In the genomic region with DNA sequence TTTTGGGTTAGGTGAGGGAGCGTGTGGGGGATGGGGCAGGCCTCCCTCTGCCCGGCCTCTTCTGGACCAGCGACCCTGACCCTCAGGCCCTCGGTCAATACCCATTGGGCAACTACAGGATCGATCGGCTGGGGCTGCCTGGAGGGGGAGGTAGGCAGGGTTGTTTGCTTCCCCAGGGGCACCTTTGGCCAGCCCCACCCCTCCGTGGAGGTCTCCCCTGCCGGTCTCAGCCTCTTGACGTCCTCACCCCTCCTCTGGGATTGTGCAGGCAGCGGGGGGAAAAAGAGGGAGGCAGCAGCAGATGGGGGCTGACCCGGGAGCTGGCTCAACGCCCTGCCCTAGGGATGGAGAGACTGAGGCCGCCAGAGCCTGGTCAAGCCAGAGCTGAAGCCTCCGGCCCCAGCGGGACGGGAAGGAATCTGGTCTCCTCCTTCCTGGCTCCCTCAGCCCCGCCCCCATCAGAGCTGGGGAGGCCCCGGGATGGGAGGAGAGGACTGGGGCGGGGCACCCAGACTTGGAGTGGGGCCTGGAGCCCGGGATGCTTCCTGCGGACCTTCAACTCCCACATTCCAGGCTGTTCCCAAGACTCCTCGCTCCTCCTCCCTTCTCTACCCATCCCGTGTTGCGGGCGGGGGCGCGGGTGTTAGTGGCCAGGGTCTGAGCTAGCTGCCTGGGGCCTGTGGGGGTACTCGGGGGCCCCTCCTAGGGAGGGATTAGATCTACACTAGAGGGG, we compare ENCODE assay signal across 8 cellular contexts. TPM values are rescaled to one million over a fixed set of nuclear protein-coding genes. Genes with fewer than 3 reads are reported as not detected.
DNase-seq lines count a peak whose midpoint lies in the region; ATAC-seq, FAIRE-seq and TF ChIP-seq lines count a peak whose summit lies in the region.

No MANE protein-coding gene starts in this region.

- peak; percentile 76 for DNase-seq in HuH-7.5 (ENCODE audit: low spot score)
- DNase-seq in coronary artery (ENCODE audit: low spot score), result peak; percentile 95
- peak; percentile 91 for DNase-seq in HepG2 (ENCODE audit: low spot score)
- peak; percentile 55 for DNase-seq in thoracic aorta (ENCODE audit: low spot score)
- DNase-seq in SHP77 treated with DMSO at 0.1 percent for 48 hours (lab: John Stamatoyannopoulos, UW), result no peak
- no peak for DNase-seq in NCI-H2171 (lab: John Stamatoyannopoulos, UW)

- 0% methylated on average over 4 of the region's 28 CpGs for whole genome bisulfite sequencing in HepG2 (ENCODE audit: low lambda C conversion rate)

- POLR2A ChIA-PET in HepG2 (lab: Yijun Ruan, JAX), result interaction anchor here (0.6 to 16.3 kb wide), 17 partner anchors 17 to 318 kb away, joined by 3 to 976 read pairs (median 4); a partner anchor contains a TSS

- H3K9ac ChIP-seq in HepG2 (ENCODE audit: insufficient read depth, low read depth, low read length), result peak overlapping the region; percentile 62

- H3K79me2 ChIP-seq in HepG2 (ENCODE audit: insufficient read depth, low read length), result no peaks in the 10 kb centered on the region

- in situ Hi-C loops in HepG2 (cut with HindIII; ENCODE audit: extremely low pct_ligation_motif_present, low pct_unique_long_range_greater_than_20kb), result loop anchor here (10.0 kb wide), 1 partner anchor 59 kb away; a partner anchor contains a TSS

- H3K4me3 ChIP-seq in coronary artery (peak overlapping the region; percentile 44), HepG2 (replicated peaks in 1 of 3; ENCODE audit: insufficient read depth in 1 of 3, low read depth in 2 of 3, low read length in 3 of 3) (peak overlapping the region; percentile 32 to 70 (median 39); a peak in 5 of 6 replicates), thoracic aorta (peak overlapping the region; percentile 53)

- H3K4me1 ChIP-seq in HepG2 (ENCODE audit: insufficient read depth, low read length) (peaks cover 89% of the 10 kb centered on the region), thoracic aorta (ENCODE audit: control insufficient read depth in 1 of 2, low read depth in 2 of 2) (peaks cover 40 to 67% of the 10 kb centered on the region in 2 donors)

- TF ChIP-seq CTCF in coronary artery (IDR thresholded peaks at IDR 0.05) (no peak), HepG2 (CRISPR knock-in tag; IDR thresholded peaks at IDR 0.05) (no peak; the same call in 1 of the 2 replicates), thoracic aorta (IDR thresholded peaks at IDR 0.05) (no peak)

- H3K36me3 ChIP-seq in HepG2 (replicated peaks in 1 of 2; ENCODE audit: control insufficient read depth in 1 of 2, insufficient read depth in 2 of 2, low read length in 2 of 2), result no peaks in the 10 kb centered on the region
- no peaks in the 10 kb centered on the region for H3K36me3 ChIP-seq in thoracic aorta

- intact Hi-C loops in HepG2 (cut with micrococcal nuclease; ENCODE audit: unreplicated experiment), result loop anchor here (1.0 kb wide), 3 partner anchors 17 to 46 kb away; no protein-coding TSS in a partner anchor

- BruUV-seq in HepG2 (replicated peaks; lab: Mats Ljungman, UMichigan), result no TSS peak

- no peaks in the 10 kb centered on the region for H4K20me1 ChIP-seq in HepG2 (ENCODE audit: insufficient read depth, low read length)

- H3K27me3 ChIP-seq in HepG2 (ENCODE audit: control insufficient read depth in 1 of 2, insufficient read depth in 2 of 2, low read length in 2 of 2) (no peaks in the 10 kb centered on the region), thoracic aorta (replicated peaks; ENCODE audit: insufficient read depth) (no peaks in the 10 kb centered on the region)

- H3K27ac ChIP-seq in coronary artery, result peak overlapping the region; percentile 98 to 99
- H3K27ac ChIP-seq in HepG2 (ENCODE audit: extremely low read length, insufficient read depth, low read length), result peak overlapping the region; percentile 90
- peak overlapping the region; percentile 88 to 100 for H3K27ac ChIP-seq in thoracic aorta

- ATAC-seq in HepG2 (peak; percentile 76), thoracic aorta (ENCODE audit: insufficient number of reproducible peaks, low FRiP score, low read depth) (peak; percentile 79), HG02571 (IDR thresholded peaks at IDR 0.05; ENCODE audit: unreplicated experiment) (no peak), HG03460 (IDR thresholded peaks at IDR 0.05; ENCODE audit: unreplicated experiment) (no peak)

- peak overlapping the region; percentile 75 for H3K4me2 ChIP-seq in HepG2 (ENCODE audit: low read depth, low read length)

- TF ChIP-seq POLR2A in HepG2 (IDR thresholded peaks at IDR 0.05; ENCODE audit: insufficient read depth in 1 of 2, low read depth in 2 of 2, low read length in 2 of 2), result peak; percentile 48 to 53

- peak; percentile 66 for FAIRE-seq in HepG2 (lab: Jason Lieb, UNC)

- TF ChIP-seq EP300 in HepG2 (IDR thresholded peaks at IDR 0.05; ENCODE audit: low read depth in 2 of 2, low read length in 2 of 2) (peak; percentile 95 to 98), HepG2 (CRISPR knock-in tag; IDR thresholded peaks at IDR 0.05; ENCODE audit: borderline replicate concordance) (peak; percentile 93)

- TF ChIP-seq RAD21 in HepG2 (CRISPR knock-in tag; IDR thresholded peaks at IDR 0.05), result peak; percentile 11; the same call in 1 of the 2 replicates

- no peak overlapping the region for H2AFZ ChIP-seq in HepG2 (ENCODE audit: low read length)

- CTCF ChIA-PET in HepG2 (lab: Yijun Ruan, JAX; ENCODE audit: low intra/inter-chr PET ratio, low total read pairs), result interaction anchor here (0.9 to 4.1 kb wide), 4 partner anchors 17 to 46 kb away, joined by 3 to 39 read pairs (median 14); no protein-coding TSS in a partner anchor

- H3K9me3 ChIP-seq in HepG2 (ENCODE audit: low read length) (no peaks in the 10 kb centered on the region), thoracic aorta (no peaks in the 10 kb centered on the region)

RNA-seq across cellular contexts. Expression of a gene that starts 14.4 kb away (rescaled TPM):
- total RNA-seq in HepG2 (2016; rRNA removed; fragmentation: Illumina TruSeq; extraction: Trizol) (25.4 and 29.5 TPM in 2 replicates), thoracic aorta (100 to 1,000 TPM in 1 of 2 donors, 10 to 100 TPM in 1; 61.6 to 104 TPM)
- 19.5 and 29.1 TPM in 2 replicates for total RNA-seq in HepG2 (2016; cell fraction: cytosol; rRNA removed; fragmentation: Illumina TruSeq; extraction: Trizol; ENCODE audit: low read depth)
- total RNA-seq in HepG2 (2016; cell fraction: insoluble cytoplasmic fraction; rRNA removed; fragmentation: Illumina TruSeq; extraction: Trizol), result 20.9 and 29.7 TPM in 2 replicates
- total RNA-seq in HepG2 (2016; cell fraction: membrane; rRNA removed; fragmentation: Illumina TruSeq; extraction: Trizol), result 44.9 and 63.7 TPM in 2 replicates
- 15.7 and 18.6 TPM in 2 replicates for total RNA-seq in HepG2 (2016; cell fraction: nucleus; rRNA removed; fragmentation: Illumina TruSeq; extraction: Trizol)
- polyA plus RNA-seq in HepG2 (2011; rRNA removed), result 17.1 and 26.7 TPM in 2 replicates
- polyA plus RNA-seq in HepG2 (2011; cell fraction: cytosol; rRNA removed), result 13.8 and 17.6 TPM in 2 replicates
- polyA plus RNA-seq in HepG2 (2011; cell fraction: nucleus; rRNA removed), result 37.8 and 38.3 TPM in 2 replicates
- polyA plus RNA-seq in HepG2 (2012), result 45.1 and 72.3 TPM in 2 replicates
- polyA plus RNA-seq in HepG2 (2016; cell fraction: cytosol; fragmentation: Illumina TruSeq; extraction: Trizol; ENCODE audit: low read depth), result 49.0 and 73.1 TPM in 2 replicates
- 53.9 and 76.0 TPM in 2 replicates for polyA plus RNA-seq in HepG2 (2016; cell fraction: insoluble cytoplasmic fraction; fragmentation: Illumina TruSeq; extraction: Trizol; ENCODE audit: low read depth)
- polyA plus RNA-seq in HepG2 (2016; cell fraction: membrane; fragmentation: Illumina TruSeq; extraction: Trizol; ENCODE audit: low read depth), result 99.7 and 119 TPM in 2 replicates
- polyA plus RNA-seq in HepG2 (2016; cell fraction: nucleus; fragmentation: Illumina TruSeq; extraction: Trizol; ENCODE audit: insufficient read depth, low read depth), result 54.3 and 56.0 TPM in 2 replicates
- 12.0 and 24.2 TPM in 2 replicates for polyA minus RNA-seq in HepG2 (2011; rRNA and poly(A)+ RNA removed; ENCODE audit: low replicate concordance)
- 20.7 and 21.6 TPM in 2 replicates for polyA minus RNA-seq in HepG2 (2011; cell fraction: cytosol; rRNA and poly(A)+ RNA removed)
- 12.2 and 15.4 TPM in 2 replicates for polyA minus RNA-seq in HepG2 (2011; cell fraction: nucleus; rRNA and poly(A)+ RNA removed)

RNA-seq across cellular contexts. Expression of a gene that starts 26.7 kb away (rescaled TPM):
- total RNA-seq in HepG2 (2016; rRNA removed; fragmentation: Illumina TruSeq; extraction: Trizol) (28.9 and 35.2 TPM in 2 replicates), thoracic aorta (10 to 100 TPM in 1 of 2 donors, 1 to 10 TPM in 1; 7.2 to 11.0 TPM)
- 3.9 and 4.1 TPM in 2 replicates for total RNA-seq in HepG2 (2016; cell fraction: cytosol; rRNA removed; fragmentation: Illumina TruSeq; extraction: Trizol; ENCODE audit: low read depth)
- total RNA-seq in HepG2 (2016; cell fraction: insoluble cytoplasmic fraction; rRNA removed; fragmentation: Illumina TruSeq; extraction: Trizol), result 24.8 and 36.0 TPM in 2 replicates
- 11.9 and 12.5 TPM in 2 replicates for total RNA-seq in HepG2 (2016; cell fraction: membrane; rRNA removed; fragmentation: Illumina TruSeq; extraction: Trizol)
- total RNA-seq in HepG2 (2016; cell fraction: nucleus; rRNA removed; fragmentation: Illumina TruSeq; extraction: Trizol), result 17.8 and 21.3 TPM in 2 replicates
- polyA plus RNA-seq in HepG2 (2011; rRNA removed), result 55.8 and 92.3 TPM in 2 replicates
- polyA plus RNA-seq in HepG2 (2011; cell fraction: cytosol; rRNA removed), result 52.6 and 75.1 TPM in 2 replicates
- 203 and 227 TPM in 2 replicates for polyA plus RNA-seq in HepG2 (2011; cell fraction: nucleus; rRNA removed)
- 46.8 and 57.2 TPM in 2 replicates for polyA plus RNA-seq in HepG2 (2012)
- 3.0 TPM in 2 replicates for polyA plus RNA-seq in HepG2 (2016; cell fraction: cytosol; fragmentation: Illumina TruSeq; extraction: Trizol; ENCODE audit: low read depth)
- polyA plus RNA-seq in HepG2 (2016; cell fraction: insoluble cytoplasmic fraction; fragmentation: Illumina TruSeq; extraction: Trizol; ENCODE audit: low read depth), result 28.5 and 30.3 TPM in 2 replicates
- 9.1 and 9.4 TPM in 2 replicates for polyA plus RNA-seq in HepG2 (2016; cell fraction: membrane; fragmentation: Illumina TruSeq; extraction: Trizol; ENCODE audit: low read depth)
- polyA plus RNA-seq in HepG2 (2016; cell fraction: nucleus; fragmentation: Illumina TruSeq; extraction: Trizol; ENCODE audit: insufficient read depth, low read depth), result 42.1 and 44.8 TPM in 2 replicates
- polyA minus RNA-seq in HepG2 (2011; rRNA and poly(A)+ RNA removed; ENCODE audit: low replicate concordance), result 15.9 and 164 TPM in 2 replicates
- polyA minus RNA-seq in HepG2 (2011; cell fraction: cytosol; rRNA and poly(A)+ RNA removed), result 61.5 and 72.6 TPM in 2 replicates
- polyA minus RNA-seq in HepG2 (2011; cell fraction: nucleus; rRNA and poly(A)+ RNA removed), result 31.9 and 42.5 TPM in 2 replicates

RNA-seq across cellular contexts. Expression of a gene that starts 34.0 kb away (rescaled TPM):
- total RNA-seq in HepG2 (2016; rRNA removed; fragmentation: Illumina TruSeq; extraction: Trizol), result 43.4 and 56.0 TPM in 2 replicates
- 30.8 and 33.0 TPM in 2 replicates for total RNA-seq in HepG2 (2016; cell fraction: cytosol; rRNA removed; fragmentation: Illumina TruSeq; extraction: Trizol; ENCODE audit: low read depth)
- 39.7 and 64.4 TPM in 2 replicates for total RNA-seq in HepG2 (2016; cell fraction: insoluble cytoplasmic fraction; rRNA removed; fragmentation: Illumina TruSeq; extraction: Trizol)
- total RNA-seq in HepG2 (2016; cell fraction: membrane; rRNA removed; fragmentation: Illumina TruSeq; extraction: Trizol), result 19.3 and 21.2 TPM in 2 replicates
- total RNA-seq in HepG2 (2016; cell fraction: nucleus; rRNA removed; fragmentation: Illumina TruSeq; extraction: Trizol), result 9.7 and 10.9 TPM in 2 replicates
- 32.5 and 56.1 TPM in 2 replicates for polyA plus RNA-seq in HepG2 (2011; rRNA removed)
- polyA plus RNA-seq in HepG2 (2011; cell fraction: cytosol; rRNA removed), result 32.1 and 47.7 TPM in 2 replicates
- polyA plus RNA-seq in HepG2 (2011; cell fraction: nucleus; rRNA removed), result 5.1 and 7.9 TPM in 2 replicates
- polyA plus RNA-seq in HepG2 (2012), result 54.6 and 60.7 TPM in 2 replicates
- 30.1 and 38.1 TPM in 2 replicates for polyA plus RNA-seq in HepG2 (2016; cell fraction: cytosol; fragmentation: Illumina TruSeq; extraction: Trizol; ENCODE audit: low read depth)
- 59.5 and 62.8 TPM in 2 replicates for polyA plus RNA-seq in HepG2 (2016; cell fraction: insoluble cytoplasmic fraction; fragmentation: Illumina TruSeq; extraction: Trizol; ENCODE audit: low read depth)
- polyA plus RNA-seq in HepG2 (2016; cell fraction: membrane; fragmentation: Illumina TruSeq; extraction: Trizol; ENCODE audit: low read depth), result 14.5 and 18.2 TPM in 2 replicates
- 20.3 and 23.8 TPM in 2 replicates for polyA plus RNA-seq in HepG2 (2016; cell fraction: nucleus; fragmentation: Illumina TruSeq; extraction: Trizol; ENCODE audit: insufficient read depth, low read depth)
- polyA minus RNA-seq in HepG2 (2011; rRNA and poly(A)+ RNA removed; ENCODE audit: low replicate concordance), result 3.2 TPM in 1 of 2 replicates, not detected in the other
- 2.0 TPM in 2 replicates for polyA minus RNA-seq in HepG2 (2011; cell fraction: cytosol; rRNA and poly(A)+ RNA removed)
- polyA minus RNA-seq in HepG2 (2011; cell fraction: nucleus; rRNA and poly(A)+ RNA removed), result 1.9 TPM in 1 of 2 replicates, not detected in the other
- total RNA-seq in thoracic aorta, result not detected

RNA-seq across cellular contexts. Expression of a gene that starts 59.7 kb away (rescaled TPM):
- total RNA-seq in HepG2 (2016; rRNA removed; fragmentation: Illumina TruSeq; extraction: Trizol) (1.0 and 1.1 TPM in 2 replicates), thoracic aorta (10 to 100 TPM; 18.1 to 25.5 TPM)
- total RNA-seq in HepG2 (2016; cell fraction: cytosol; rRNA removed; fragmentation: Illumina TruSeq; extraction: Trizol; ENCODE audit: low read depth), result 0.35 and 1.1 TPM in 2 replicates
- total RNA-seq in HepG2 (2016; cell fraction: insoluble cytoplasmic fraction; rRNA removed; fragmentation: Illumina TruSeq; extraction: Trizol), result 0.55 and 0.80 TPM in 2 replicates
- total RNA-seq in HepG2 (2016; cell fraction: membrane; rRNA removed; fragmentation: Illumina TruSeq; extraction: Trizol), result 1.4 and 1.9 TPM in 2 replicates
- 0.56 and 1.6 TPM in 2 replicates for total RNA-seq in HepG2 (2016; cell fraction: nucleus; rRNA removed; fragmentation: Illumina TruSeq; extraction: Trizol)
- 11.7 and 19.8 TPM in 2 replicates for polyA plus RNA-seq in HepG2 (2011; rRNA removed)
- 15.3 and 15.7 TPM in 2 replicates for polyA plus RNA-seq in HepG2 (2011; cell fraction: cytosol; rRNA removed)
- polyA plus RNA-seq in HepG2 (2011; cell fraction: nucleus; rRNA removed), result 37.0 and 46.6 TPM in 2 replicates
- polyA plus RNA-seq in HepG2 (2012), result 14.5 and 20.0 TPM in 2 replicates
- 0.79 and 0.97 TPM in 2 replicates for polyA plus RNA-seq in HepG2 (2016; cell fraction: cytosol; fragmentation: Illumina TruSeq; extraction: Trizol; ENCODE audit: low read depth)
- 0.81 and 0.93 TPM in 2 replicates for polyA plus RNA-seq in HepG2 (2016; cell fraction: insoluble cytoplasmic fraction; fragmentation: Illumina TruSeq; extraction: Trizol; ENCODE audit: low read depth)
- polyA plus RNA-seq in HepG2 (2016; cell fraction: membrane; fragmentation: Illumina TruSeq; extraction: Trizol; ENCODE audit: low read depth), result 1.1 and 1.3 TPM in 2 replicates
- polyA plus RNA-seq in HepG2 (2016; cell fraction: nucleus; fragmentation: Illumina TruSeq; extraction: Trizol; ENCODE audit: insufficient read depth, low read depth), result 1.3 and 4.5 TPM in 2 replicates
- polyA minus RNA-seq in HepG2 (2011; rRNA and poly(A)+ RNA removed; ENCODE audit: low replicate concordance), result 0.77 and 12.5 TPM in 2 replicates
- 3.2 and 6.1 TPM in 2 replicates for polyA minus RNA-seq in HepG2 (2011; cell fraction: cytosol; rRNA and poly(A)+ RNA removed)
- 6.1 and 9.8 TPM in 2 replicates for polyA minus RNA-seq in HepG2 (2011; cell fraction: nucleus; rRNA and poly(A)+ RNA removed)

Comparison
In these comparisons a context has a peak if more than half of its experiments do, and no peak if none do; other contexts are left out.
1. DNase-seq: peak in HuH-7.5 (single experiment), coronary artery (single experiment), HepG2 (single experiment) and thoracic aorta (single experiment); none in SHP77 treated with DMSO at 0.1 percent for 48 hours (single experiment) and NCI-H2171 (single experiment).
2. ATAC-seq: peak in HepG2 (single experiment) and thoracic aorta (single experiment); none in HG02571 (single experiment) and HG03460 (single experiment).
3. RNA of a gene that starts 34.0 kb away (total RNA-seq): 9.7 to 64.4 TPM in HepG2; not detected in thoracic aorta; every median in the first group is over 10 times any median in the second.
4. Peak in every context shown above with its lines, with median percentiles within 50 percentile points of each other: H3K27ac ChIP-seq and H3K4me3 ChIP-seq.